1 cellular context compared by ENCODE assay signal in genomic region chr11:117096140-117096972, GRCh38.
A peak's percentile ranks its signal among the peaks of the same experiment; 100 is the strongest.
TF ChIP-seq lines count a peak whose summit lies in the region.

No MANE protein-coding gene starts in this region.

TF ChIP-seq in HEK293, 187 proteins besides CTCF, POLR2A, EP300 and RAD21 (continued from another document):
- peak; percentile 50; the same call in 1 of the 2 replicates for TF ChIP-seq PRDM4 (tag by site-specific recombination; IDR thresholded peaks at IDR 0.05)
- TF ChIP-seq ZNF654 (tag by site-specific recombination; IDR thresholded peaks at IDR 0.05; ENCODE audit: low read depth) = 0 out of 2 replicates have a peak, but pooled peaks have one; percentile 6
- TF ChIP-seq ZBTB20 (tag by site-specific recombination; IDR thresholded peaks at IDR 0.05) = peak; percentile 76
- peak; percentile 97 for TF ChIP-seq TRIM28 (IDR thresholded peaks at IDR 0.05; ENCODE audit: borderline replicate concordance, low read length)
- TF ChIP-seq ZBTB17 (tag by site-specific recombination; IDR thresholded peaks at IDR 0.05) = peak; percentile 51
- no peak for TF ChIP-seq ZNF157 (tag by site-specific recombination; IDR thresholded peaks at IDR 0.05)
